ENCODE assay signal across 10 cellular contexts in the genomic region with DNA sequence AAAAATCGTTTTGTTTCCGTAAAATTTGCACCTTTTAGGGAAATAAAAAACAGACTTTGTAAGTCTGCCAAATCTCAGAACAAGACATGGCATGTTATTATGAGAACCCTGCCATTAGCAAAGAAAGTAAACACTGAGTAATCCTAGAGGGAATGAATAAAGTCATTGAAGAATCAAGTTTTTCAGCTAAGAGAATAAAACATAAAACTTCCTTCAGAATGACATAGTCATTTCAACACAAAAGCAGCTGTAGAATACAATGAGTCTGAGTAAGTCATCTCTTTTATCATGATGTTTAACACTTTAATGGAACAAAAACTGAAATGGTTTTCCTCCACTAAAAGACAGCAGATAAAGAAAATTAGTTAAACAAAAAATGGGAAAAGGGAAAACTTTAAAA. TPM values are rescaled to one million over a fixed set of nuclear protein-coding genes. Genes with fewer than 3 reads are reported as not detected.
A peak's percentile ranks its signal among the peaks of the same experiment; 100 is the strongest.
DNase-seq lines count a peak whose midpoint lies in the region; TF ChIP-seq lines count a peak whose summit lies in the region.
"Had no signal": no experiment of that assay in that cellular context is flagged by ENCODE, and none has a peak within 500 bp of the region (broad histone marks: within the 10 kb centered on the region; RNA-seq: fewer than 3 reads in every experiment).

No MANE protein-coding gene starts in this region.

- TF ChIP-seq CTCF in breast epithelium (IDR thresholded peaks at IDR 0.05) = no peak
- no peak for TF ChIP-seq CTCF in type B pancreatic cell (conservative IDR thresholded peaks at IDR 0.05)

- TF ChIP-seq POLR2A in breast epithelium (IDR thresholded peaks at IDR 0.05) = no peak

- H3K27ac ChIP-seq in breast epithelium = peak overlapping the region; percentile 82 to 92
- H3K27ac ChIP-seq: KMS-11 had no signal

- no peaks in the 10 kb centered on the region for H3K36me3 ChIP-seq in breast epithelium
- H3K36me3 ChIP-seq: HAP-1 had no signal

- no peaks in the 10 kb centered on the region for H3K27me3 ChIP-seq in breast epithelium

- no peak overlapping the region for H3K4me3 Mint-ChIP-seq in type B pancreatic cell

- peaks cover 14% of the 10 kb centered on the region for H3K4me1 Mint-ChIP-seq in type B pancreatic cell (ENCODE audit: unreplicated experiment)

- H3K4me3 ChIP-seq in breast epithelium = no peak overlapping the region
- H3K4me3 ChIP-seq: HAP-1 had no signal

- intact Hi-C loops in breast epithelium (cut with DNase I; ENCODE audit: low total_unique reads) = no loop called here

- peak; percentile 21 for DNase-seq in NCI-H2171 treated with DMSO at 0.1 percent for 48 hours (lab: John Stamatoyannopoulos, UW)
- no peak for DNase-seq in NCI-H2171 (lab: John Stamatoyannopoulos, UW)
- no peak for DNase-seq in breast epithelium (ENCODE audit: low spot score in 2 of 2)
- peak; percentile 79 for DNase-seq in iris pigment epithelial cell (ENCODE audit: low read depth)
- no peak for DNase-seq in type B pancreatic cell (ENCODE audit: extremely low spot score, unreplicated experiment)
- DNase-seq in SHP77 treated with DMSO at 0.1 percent for 48 hours (lab: John Stamatoyannopoulos, UW) = no peak
- DNase-seq in NCI-H128 (lab: John Stamatoyannopoulos, UW; ENCODE audit: unreplicated experiment) = no peak
- no peak for DNase-seq in activated effector memory CD4-positive, alpha-beta T cell treated with Interleukin-2 at 50 U/mL for 16 hours

- peak overlapping the region; percentile 68 for H3K27ac Mint-ChIP-seq in type B pancreatic cell

- peaks cover 0 to 5% of the 10 kb centered on the region in 2 donors for H3K4me1 ChIP-seq in breast epithelium

- H3K27me3 Mint-ChIP-seq in type B pancreatic cell = no peaks in the 10 kb centered on the region

- H3K9me3 Mint-ChIP-seq in type B pancreatic cell = no peaks in the 10 kb centered on the region

- H3K9me3 ChIP-seq in breast epithelium = no peaks in the 10 kb centered on the region
- H3K9me3 ChIP-seq: HAP-1 had no signal

- peaks cover 14% of the 10 kb centered on the region for H3K36me3 Mint-ChIP-seq in type B pancreatic cell

RNA-seq across cellular contexts. Expression of a gene that starts 10.3 kb away (rescaled TPM):
- total RNA-seq in breast epithelium (1,000 to 10,000 TPM in 1 of 3 donors, 100 to 1,000 TPM in 2; 272 to 1,354 (median 700) TPM), type B pancreatic cell (ENCODE audit: low replicate concordance) (116 and 139 TPM in 2 replicates)

Comparison
In these comparisons a context has a peak if more than half of its experiments do, and no peak if none do; other contexts are left out.
1. DNase-seq: peak in NCI-H2171 treated with DMSO at 0.1 percent for 48 hours (single experiment) and iris pigment epithelial cell (single experiment); none in NCI-H2171 (single experiment), breast epithelium (0 of 2), type B pancreatic cell (single experiment), SHP77 treated with DMSO at 0.1 percent for 48 hours (single experiment), NCI-H128 (single experiment) and activated effector memory CD4-positive, alpha-beta T cell treated with Interleukin-2 at 50 U/mL for 16 hours (single experiment).